Comparison of ENCODE assay signal across 17 cellular contexts in the genomic region with DNA sequence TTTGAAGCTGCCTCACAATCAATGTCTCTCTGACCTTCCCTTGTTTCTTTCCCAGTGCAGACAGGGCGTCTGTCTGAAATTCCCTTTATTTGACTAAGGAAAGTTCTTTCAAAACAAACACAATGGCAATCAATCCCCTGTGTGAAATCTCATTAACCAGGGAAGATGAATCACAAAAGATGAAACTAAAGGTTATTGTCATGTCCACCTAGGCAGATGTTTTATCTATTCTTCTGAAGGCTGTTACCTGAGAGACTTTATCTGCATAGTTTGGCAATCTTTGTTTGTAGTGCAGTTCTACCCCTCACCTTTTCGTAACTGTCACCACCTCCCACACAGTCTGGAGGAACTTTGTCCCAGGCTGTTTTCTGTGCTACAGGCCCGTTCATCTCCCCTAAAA.
DNase-seq lines count a peak whose midpoint lies in the region; ATAC-seq, FAIRE-seq and TF ChIP-seq lines count a peak whose summit lies in the region.
"Had no signal": no experiment of that assay in that cellular context is flagged by ENCODE, and none has a peak within 500 bp of the region (broad histone marks: within the 10 kb centered on the region; RNA-seq: fewer than 3 reads in every experiment).

No MANE protein-coding gene starts in this region.

- ATAC-seq in HG02981 (IDR thresholded peaks at IDR 0.05; ENCODE audit: unreplicated experiment) (no peak), HG03139 (IDR thresholded peaks at IDR 0.05; ENCODE audit: unreplicated experiment) (no peak)
- ATAC-seq: Panc1, SK-N-SH treated with all-trans-retinoic acid at 6 μM for 48 hours had no signal

- H3K14ac ChIP-seq in H1 (ENCODE audit: insufficient read length): no peak overlapping the region

- H3K36me3 ChIP-seq in HUES64 (ENCODE audit: insufficient read depth, low read length): no peaks in the 10 kb centered on the region
- H3K36me3 ChIP-seq in H1 (ENCODE audit: control insufficient read depth in 2 of 4, insufficient read depth in 4 of 4, low read length in 3 of 4): peaks cover 0 to 17% (median 2%) of the 10 kb centered on the region in 4 experiments; a peak in 3 of 8 replicates
- no peaks in the 10 kb centered on the region for H3K36me3 ChIP-seq in thyroid gland

- POLR2A ChIA-PET in H1 (lab: Charles Lee; ENCODE audit: partially characterized antibody): interaction anchor here (0.7 kb wide), 1 partner anchor 154 kb away, joined by 3 read pairs; no protein-coding TSS in a partner anchor

- no peak; a peak in 1 of 4 replicates for TF ChIP-seq RAD21 in H1 (IDR thresholded peaks at IDR 0.05 in 1 of 2, conservative IDR thresholded peaks at IDR 0.05 in 1 of 2; ENCODE audit: low read depth in 2 of 2, low read length in 2 of 2)

- no peaks in the 10 kb centered on the region for H3K79me1 ChIP-seq in H1 (ENCODE audit: low read depth, low read length)

- H2BK5ac ChIP-seq in H1 (ENCODE audit: low read depth, low read length): no peak overlapping the region

- intact Hi-C loops in thyroid gland (cut with DNase I): no loop called here

- no peak overlapping the region for H2BK120ac ChIP-seq in H1 (replicated peaks; ENCODE audit: low read depth, low read length)

- H3K56ac ChIP-seq in H1 (replicated peaks; ENCODE audit: insufficient read length, low read depth, low read length): no peak overlapping the region

- no peak overlapping the region for H3K23ac ChIP-seq in H1 (ENCODE audit: insufficient read length)

- peak overlapping the region; percentile 15 to 62; a peak in 2 of 4 replicates for H3K4me2 ChIP-seq in H1 (ENCODE audit: insufficient read depth in 1 of 2, low read depth in 2 of 2, low read length in 2 of 2)

- no peaks in the 10 kb centered on the region for H4K20me1 ChIP-seq in H1 (replicated peaks in 1 of 2; ENCODE audit: control insufficient read depth in 1 of 2, insufficient read depth in 2 of 2, low read length in 2 of 2)

- no peaks in the 10 kb centered on the region for H3K79me2 ChIP-seq in H1 (ENCODE audit: control insufficient read depth in 1 of 2, insufficient read depth in 2 of 2, low read length in 2 of 2)

- no peak overlapping the region for H2BK20ac ChIP-seq in H1 (ENCODE audit: low read length)

- no peaks in the 10 kb centered on the region for H3K27me3 ChIP-seq in HUES64 (ENCODE audit: insufficient read depth, low read length)
- peaks cover 0 to 1% (median 0%) of the 10 kb centered on the region in 4 experiments; a peak in 1 of 7 replicates for H3K27me3 ChIP-seq in H1 (replicated peaks in 1 of 4; ENCODE audit: control insufficient read depth in 3 of 4, extremely low read depth in 1 of 4, insufficient read depth in 3 of 4, low read length in 3 of 4)
- no peaks in the 10 kb centered on the region for H3K27me3 ChIP-seq in thyroid gland

- peak in 1 of 2 experiments; percentile 94; a peak in 2 of 3 replicates for TF ChIP-seq EP300 in H1 (IDR thresholded peaks at IDR 0.05; ENCODE audit: borderline replicate concordance in 1 of 2, low read depth in 2 of 2, low read length in 2 of 2)

- H2AK5ac ChIP-seq in H1 (ENCODE audit: low read depth, low read length): no peak overlapping the region

- 25% methylated on average over 3 of the region's 3 CpGs for WGBS in HUES64
- WGBS in H1 (ENCODE audit: extremely low coverage in 1 of 2, insufficient coverage in 1 of 2, insufficient read length in 1 of 2, insufficient replicate concordance in 2 of 2, low coverage in 1 of 2, low lambda C conversion rate in 2 of 2, missing lambda C conversion rate in 1 of 2), 2 experiments: 8% methylated on average over 3 of the region's 3 CpGs; no CpG with 5 or more reads in 1 of the 2 experiments
- 48 to 58% methylated on average over 3 of the region's 3 CpGs for WGBS in thyroid gland, 2 donors

- no peak overlapping the region for H2BK12ac ChIP-seq in H1 (ENCODE audit: low read depth, low read length)

- no peak overlapping the region for H4K91ac ChIP-seq in H1 (replicated peaks; ENCODE audit: insufficient read length, low read length)

- H4K5ac ChIP-seq in H1 (ENCODE audit: insufficient read length, low read depth, low read length): no peak overlapping the region

- H2BK15ac ChIP-seq in H1 (ENCODE audit: low read length): no peak overlapping the region

- peak; percentile 95 for FAIRE-seq in H1 (lab: Jason Lieb, UNC)
- FAIRE-seq: H54 had no signal

- no peak overlapping the region for H3K4ac ChIP-seq in H1 (replicated peaks; ENCODE audit: insufficient read length, low read depth, low read length)

- no peak overlapping the region for H3K9ac ChIP-seq in HUES64 (ENCODE audit: low read depth, low read length)
- H3K9ac ChIP-seq in H1 (replicated peaks in 1 of 4; ENCODE audit: extremely low read depth in 1 of 4, low read depth in 3 of 4, low read length in 3 of 4): no peak overlapping the region

- H3K9me3 ChIP-seq in HUES64 (ENCODE audit: insufficient read depth, low read depth, low read length): peaks cover 26% of the 10 kb centered on the region
- peaks cover 9 to 15% of the 10 kb centered on the region in 2 experiments for H3K9me3 ChIP-seq in H1 (ENCODE audit: insufficient read depth in 2 of 2, low read depth in 1 of 2, low read length in 1 of 2)
- no peaks in the 10 kb centered on the region for H3K9me3 ChIP-seq in thyroid gland

- peaks cover 28% of the 10 kb centered on the region for H3K4me1 ChIP-seq in HUES64 (ENCODE audit: insufficient read depth, low read length)
- H3K4me1 ChIP-seq in H1 (replicated peaks in 1 of 4; ENCODE audit: control insufficient read depth in 3 of 4, insufficient read depth in 4 of 4, low read length in 3 of 4): peaks cover 0 to 9% (median 2%) of the 10 kb centered on the region in 4 experiments; a peak in 2 of 7 replicates
- H3K4me1 ChIP-seq in thyroid gland: no peaks in the 10 kb centered on the region

- H4K8ac ChIP-seq in H1 (ENCODE audit: extremely low read depth, insufficient read depth, low read length): no peak overlapping the region

- no peak overlapping the region for H2AFZ ChIP-seq in H1 (ENCODE audit: low read length)

- H3K4me3 ChIP-seq in HUES64 (ENCODE audit: low read length) (peak overlapping the region; percentile 14), H1 (ENCODE audit: extremely low read depth in 1 of 4, insufficient read depth in 2 of 4, low read depth in 3 of 4, low read length in 4 of 4) (peak overlapping the region in 1 of 4 experiments; percentile 46; a peak in 1 of 8 replicates), thyroid gland (replicated peaks in 1 of 3) (no peak overlapping the region)

- peak in 1 of 2 experiments; percentile 54 for DNase-seq in H1 (ENCODE audit: low read depth in 1 of 2, low spot score in 2 of 2)
- peak; percentile 49 for DNase-seq in left kidney (ENCODE audit: low read depth, low spot score)
- no peak for DNase-seq in thyroid gland
- DNase-seq in nucleus accumbens (lab: John Stamatoyannopoulos, UW): no peak
- DNase-seq: CD8-positive, alpha-beta memory T cell; KG1; NCI-H1092; NCI-H2107; NCI-H226; NCI-H526 treated with DMSO at 0.1 percent for 48 hours; Right ventricle myocardium superior had no signal

- CTCF ChIA-PET in H1 (lab: Charles Lee; ENCODE audit: partially characterized antibody): interaction anchor here (0.9 kb wide), 1 partner anchor 88 kb away, joined by 3 read pairs; no protein-coding TSS in a partner anchor

- TF ChIP-seq POLR2A in H1 (IDR thresholded peaks at IDR 0.05; ENCODE audit: control extremely low read depth in 1 of 2, low read depth in 2 of 2, low read length in 2 of 2): no peak
- no peak for TF ChIP-seq POLR2A in thyroid gland (IDR thresholded peaks at IDR 0.05)

- H3K27ac ChIP-seq in HUES64 (ENCODE audit: low read depth, low read length): peak overlapping the region; percentile 83
- no peak overlapping the region for H3K27ac ChIP-seq in H1 (ENCODE audit: low read depth, low read length)
- H3K27ac ChIP-seq in thyroid gland: no peak overlapping the region

- H3K18ac ChIP-seq in H1 (ENCODE audit: extremely low read depth, low read length): no peak overlapping the region

- H3K23me2 ChIP-seq in H1 (ENCODE audit: low read depth, low read length): no peaks in the 10 kb centered on the region

- no peak for TF ChIP-seq CTCF in H1 (IDR thresholded peaks at IDR 0.05; ENCODE audit: control extremely low read depth in 1 of 3, insufficient read depth in 1 of 3, low read depth in 1 of 3, low read length in 3 of 3)
- TF ChIP-seq CTCF in thyroid gland (IDR thresholded peaks at IDR 0.05): no peak

TF ChIP-seq in H1, 55 proteins besides CTCF, POLR2A, EP300 and RAD21 (continues in another document):
- TF ChIP-seq KDM5A (IDR thresholded peaks at IDR 0.05; ENCODE audit: low read length) (no peak), TEAD4 (IDR thresholded peaks at IDR 0.05; ENCODE audit: low read depth, low read length) (peak; percentile 67; the same call in 1 of the 2 replicates), SP1 (IDR thresholded peaks at IDR 0.05; ENCODE audit: low read depth, low read length) (peak; percentile 81), HDAC6 (IDR thresholded peaks at IDR 0.05; ENCODE audit: low read depth, low read length) (no peak)
